ENCODE assay signal across 9 cellular contexts in the genomic region with DNA sequence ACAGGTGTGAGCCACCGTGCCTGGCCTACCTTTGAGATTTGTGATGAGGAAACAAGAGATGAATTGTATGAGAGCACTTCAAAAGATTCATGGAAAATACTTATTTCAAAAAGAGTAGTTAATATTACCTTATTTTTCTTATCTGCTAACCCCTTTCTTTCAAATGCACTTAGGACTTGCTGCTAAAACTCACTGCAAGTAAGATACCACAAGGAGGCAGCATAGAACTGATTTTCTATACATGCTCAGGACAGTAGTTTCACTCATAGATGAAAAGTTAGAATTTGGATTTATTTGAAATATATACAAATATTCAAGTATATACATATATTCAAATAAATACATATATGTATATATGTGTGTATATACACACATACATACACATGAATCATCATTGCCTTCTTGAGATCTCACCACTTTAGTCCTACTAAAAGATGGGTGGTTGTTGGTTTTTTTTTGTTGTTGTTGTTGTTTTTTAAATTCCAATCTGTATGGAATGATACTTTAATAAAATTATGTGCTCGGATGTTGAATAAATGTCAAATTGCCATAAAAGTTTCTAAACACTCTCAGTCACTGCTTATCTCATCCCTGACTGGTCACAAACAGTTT. TPM values are rescaled to one million over a fixed set of nuclear protein-coding genes. Genes with fewer than 3 reads are reported as not detected.
DNase-seq lines count a peak whose midpoint lies in the region; ATAC-seq, FAIRE-seq and TF ChIP-seq lines count a peak whose summit lies in the region.
"Had no signal": no experiment of that assay in that cellular context is flagged by ENCODE, and none has a peak within 500 bp of the region (broad histone marks: within the 10 kb centered on the region; RNA-seq: fewer than 3 reads in every experiment).

No MANE protein-coding gene starts in this region.

- H3K27me3 Mint-ChIP-seq in activated naive CD4-positive, alpha-beta T cell treated with anti-CD3 and anti-CD28 coated beads, Interleukin-2, amount 10 ng/mL, durations not matched to agents 7 days and 5 days, result no peaks in the 10 kb centered on the region
- H3K27me3 Mint-ChIP-seq in activated naive CD4-positive, alpha-beta T cell treated with anti-CD3 and anti-CD28 coated beads for 36 hours (ENCODE audit: low read depth), result no peaks in the 10 kb centered on the region

- intact Hi-C loops in activated naive CD4-positive, alpha-beta T cell treated with anti-CD3 and anti-CD28 coated beads for 36 hours (cut with micrococcal nuclease), result loop anchor here (1.0 to 10.0 kb wide), 4 partner anchors 17 to 913 kb away; a partner anchor contains a TSS
- intact Hi-C loops in uterus (cut with DNase I; ENCODE audit: low total_unique reads), result no loop called here

- no peak for FAIRE-seq in keratinocyte (lab: Jason Lieb, UNC)

- CTCF ChIA-PET in activated naive CD4-positive, alpha-beta T cell treated with anti-CD3 and anti-CD28 coated beads, Interleukin-2, amount 10 ng/mL, durations not matched to agents 7 days and 5 days (lab: Charles Lee), result interaction anchor here (1.3 kb wide), 1 partner anchor 16 kb away, joined by 4 read pairs; no protein-coding TSS in a partner anchor
- CTCF ChIA-PET in activated naive CD4-positive, alpha-beta T cell treated with anti-CD3 and anti-CD28 coated beads for 36 hours (lab: Charles Lee), result interaction anchor here (1.3 to 2.6 kb wide), 2 partner anchors 98 kb away, joined by 4 to 9 read pairs; no protein-coding TSS in a partner anchor

- H4K20me1 ChIP-seq in keratinocyte (ENCODE audit: control insufficient read depth, extremely low read depth, insufficient read depth, low read length), result no peaks in the 10 kb centered on the region

- TF ChIP-seq POLR2A in NB4 (IDR thresholded peaks at IDR 0.05; ENCODE audit: extremely low read depth, insufficient read length), result no peak
- TF ChIP-seq POLR2A in uterus (IDR thresholded peaks at IDR 0.05), result no peak

- H3K27me3 ChIP-seq in adipocyte (replicated peaks; ENCODE audit: control insufficient read depth, insufficient read depth, low read length) (no peaks in the 10 kb centered on the region), keratinocyte (ENCODE audit: control insufficient read depth, extremely low read depth, insufficient read depth, low read length) (no peaks in the 10 kb centered on the region), uterus (no peaks in the 10 kb centered on the region)

- TF ChIP-seq CTCF in NB4 (IDR thresholded peaks at IDR 0.05; ENCODE audit: low read depth, low read length) (peak; percentile 47), keratinocyte (optimal IDR thresholded peaks at IDR 0.05 in 1 of 3, IDR thresholded peaks at IDR 0.05 in 1 of 3, conservative IDR thresholded peaks at IDR 0.05 in 1 of 3; ENCODE audit: extremely low read depth in 1 of 3, insufficient read depth in 2 of 3, low read length in 3 of 3) (peak in 2 of 3 experiments; percentile 35 to 60), uterus (IDR thresholded peaks at IDR 0.05) (peak; percentile 40 to 48 (median 46))

- H3K27ac ChIP-seq in keratinocyte (ENCODE audit: control insufficient read depth, insufficient read depth, low read length) (no peak overlapping the region), uterus (no peak overlapping the region)
- H3K27ac ChIP-seq: epithelial cell of prostate had no signal

- peaks cover 47% of the 10 kb centered on the region for H3K36me3 Mint-ChIP-seq in activated naive CD4-positive, alpha-beta T cell treated with anti-CD3 and anti-CD28 coated beads, Interleukin-2, amount 10 ng/mL, durations not matched to agents 7 days and 5 days
- peaks cover 11% of the 10 kb centered on the region for H3K36me3 Mint-ChIP-seq in activated naive CD4-positive, alpha-beta T cell treated with anti-CD3 and anti-CD28 coated beads for 36 hours (ENCODE audit: low read depth)

- no peak overlapping the region for H3K27ac Mint-ChIP-seq in activated naive CD4-positive, alpha-beta T cell treated with anti-CD3 and anti-CD28 coated beads, Interleukin-2, amount 10 ng/mL, durations not matched to agents 7 days and 5 days
- H3K27ac Mint-ChIP-seq in activated naive CD4-positive, alpha-beta T cell treated with anti-CD3 and anti-CD28 coated beads for 36 hours, result no peak overlapping the region

- peak overlapping the region; percentile 45 for H3K4me3 Mint-ChIP-seq in activated naive CD4-positive, alpha-beta T cell treated with anti-CD3 and anti-CD28 coated beads, Interleukin-2, amount 10 ng/mL, durations not matched to agents 7 days and 5 days
- no peak overlapping the region for H3K4me3 Mint-ChIP-seq in activated naive CD4-positive, alpha-beta T cell treated with anti-CD3 and anti-CD28 coated beads for 36 hours

- no peaks in the 10 kb centered on the region for H3K9me1 ChIP-seq in keratinocyte (ENCODE audit: control insufficient read depth, extremely low read depth, insufficient read depth, low read length)

- no peaks in the 10 kb centered on the region for H3K9me3 Mint-ChIP-seq in activated naive CD4-positive, alpha-beta T cell treated with anti-CD3 and anti-CD28 coated beads, Interleukin-2, amount 10 ng/mL, durations not matched to agents 7 days and 5 days
- H3K9me3 Mint-ChIP-seq in activated naive CD4-positive, alpha-beta T cell treated with anti-CD3 and anti-CD28 coated beads for 36 hours, result no peaks in the 10 kb centered on the region

- no peak overlapping the region for H3K9ac ChIP-seq in adipocyte (ENCODE audit: low read length)
- no peak overlapping the region for H3K9ac ChIP-seq in keratinocyte (ENCODE audit: control insufficient read depth, extremely low read depth, insufficient read depth, low read length)

- H3K4me1 ChIP-seq in adipocyte (ENCODE audit: control insufficient read depth, insufficient read depth, low read length) (peaks cover 10% of the 10 kb centered on the region), keratinocyte (ENCODE audit: control insufficient read depth, extremely low read depth, insufficient read depth, low read length) (peaks cover 9% of the 10 kb centered on the region), uterus (no peaks in the 10 kb centered on the region)

- no peak overlapping the region for H3K4me2 ChIP-seq in keratinocyte (ENCODE audit: control insufficient read depth, extremely low read depth, insufficient read depth, low read depth, low read length)

- peaks cover 44% of the 10 kb centered on the region for H3K4me1 Mint-ChIP-seq in activated naive CD4-positive, alpha-beta T cell treated with anti-CD3 and anti-CD28 coated beads, Interleukin-2, amount 10 ng/mL, durations not matched to agents 7 days and 5 days
- peaks cover 13% of the 10 kb centered on the region for H3K4me1 Mint-ChIP-seq in activated naive CD4-positive, alpha-beta T cell treated with anti-CD3 and anti-CD28 coated beads for 36 hours (ENCODE audit: low read depth)

- dilution Hi-C loops in keratinocyte (cut with MboI; ENCODE audit: extremely low pct_ligation_motif_present, low sequenced_read_pairs), result no loop called here

- peaks cover 37% of the 10 kb centered on the region for H3K36me3 ChIP-seq in adipocyte (ENCODE audit: control insufficient read depth, insufficient read depth, low read length, severe bottlenecking)
- H3K36me3 ChIP-seq in keratinocyte (ENCODE audit: control insufficient read depth in 2 of 2, extremely low read depth in 1 of 2, insufficient read depth in 2 of 2, low read length in 2 of 2), result peaks cover 12 to 14% of the 10 kb centered on the region in 2 experiments
- H3K36me3 ChIP-seq in uterus, result no peaks in the 10 kb centered on the region

- H3K4me3 ChIP-seq in NB4 (ENCODE audit: low read depth, low read length), result no peak overlapping the region
- no peak overlapping the region for H3K4me3 ChIP-seq in adipocyte (ENCODE audit: low read length)
- H3K4me3 ChIP-seq in keratinocyte (ENCODE audit: control insufficient read depth in 2 of 3, extremely low read depth in 1 of 3, insufficient read depth in 2 of 3, low read depth in 1 of 3, low read length in 3 of 3), result no peak overlapping the region
- no peak overlapping the region for H3K4me3 ChIP-seq in uterus

- no peak for DNase-seq in activated naive CD4-positive, alpha-beta T cell treated with anti-CD3 and anti-CD28 coated beads, Interleukin-2, amount 10 ng/mL, durations not matched to agents 7 days and 5 days
- DNase-seq in activated naive CD4-positive, alpha-beta T cell treated with anti-CD3 and anti-CD28 coated beads for 36 hours, result no peak
- DNase-seq in NB4 (ENCODE audit: low read depth) (peak; percentile 67), adipocyte (ENCODE audit: low read depth) (peak; percentile 81), keratinocyte (ENCODE audit: low read depth, low spot score) (peak; percentile 41), uterus (no peak), HK-2 (ENCODE audit: unreplicated experiment) (no peak)

- H3K9me3 ChIP-seq in adipocyte (ENCODE audit: control insufficient read depth, low read length) (no peaks in the 10 kb centered on the region), keratinocyte (ENCODE audit: control insufficient read depth, low read depth, low read length) (no peaks in the 10 kb centered on the region), uterus (no peaks in the 10 kb centered on the region)

- H3K79me2 ChIP-seq in keratinocyte (ENCODE audit: control insufficient read depth, insufficient read depth, low read length), result peaks cover 2% of the 10 kb centered on the region

- H2AFZ ChIP-seq in keratinocyte (ENCODE audit: control insufficient read depth, low read length), result no peak overlapping the region

- no peak for ATAC-seq in HG03196 (IDR thresholded peaks at IDR 0.05; ENCODE audit: unreplicated experiment)

RNA-seq across cellular contexts. Expression of a gene that starts 2.4 kb away (rescaled TPM):
- total RNA-seq in activated naive CD4-positive, alpha-beta T cell treated with anti-CD3 and anti-CD28 coated beads for 36 hours, result 10 to 100 TPM; 54.6 to 62.1 TPM
- 42.8 to 53.5 TPM (median 46.1 TPM) in 3 replicates for polyA plus RNA-seq in keratinocyte
- polyA plus RNA-seq in keratinocyte (2011; ENCODE audit: low read depth), result 39.2 TPM
- 44.1 and 78.0 TPM in 2 replicates for polyA plus RNA-seq in keratinocyte (2011; cell fraction: cytosol; rRNA removed)
- polyA plus RNA-seq in keratinocyte (2011; cell fraction: nucleus; rRNA removed), result 49.2 and 57.5 TPM in 2 replicates
- polyA plus RNA-seq in keratinocyte (2012; ENCODE audit: low replicate concordance), result 31.1 and 47.2 TPM in 2 replicates
- polyA minus RNA-seq in keratinocyte, result 9.8 to 25.8 TPM (median 15.9 TPM) in 3 replicates
- polyA minus RNA-seq in keratinocyte (2011; cell fraction: cytosol; rRNA and poly(A)+ RNA removed), result 18.0 TPM
- 9.8 and 19.2 TPM in 2 replicates for polyA minus RNA-seq in keratinocyte (2011; cell fraction: nucleus; rRNA and poly(A)+ RNA removed)
- 10 to 100 TPM; 27.9 to 45.6 (median 44.0) TPM for total RNA-seq in uterus

RNA-seq across cellular contexts. Expression of a gene that starts 33.2 kb away (rescaled TPM):
- total RNA-seq in activated naive CD4-positive, alpha-beta T cell treated with anti-CD3 and anti-CD28 coated beads for 36 hours, result not detected
- not detected in 3 replicates for polyA plus RNA-seq in keratinocyte
- polyA plus RNA-seq in keratinocyte (2011; ENCODE audit: low read depth), result not detected
- polyA plus RNA-seq in keratinocyte (2011; cell fraction: cytosol; rRNA removed), result not detected in 2 replicates
- polyA plus RNA-seq in keratinocyte (2011; cell fraction: nucleus; rRNA removed), result not detected in 2 replicates
- not detected in 2 replicates for polyA plus RNA-seq in keratinocyte (2012; ENCODE audit: low replicate concordance)
- not detected in 3 replicates for polyA minus RNA-seq in keratinocyte
- polyA minus RNA-seq in keratinocyte (2011; cell fraction: cytosol; rRNA and poly(A)+ RNA removed), result not detected
- not detected in 2 replicates for polyA minus RNA-seq in keratinocyte (2011; cell fraction: nucleus; rRNA and poly(A)+ RNA removed)
- total RNA-seq in uterus, result 1 to 10 TPM in 1 of 4 donors, not detected in 3; 2.6 TPM

RNA-seq across cellular contexts. Expression of a gene that starts 54.3 kb away (rescaled TPM):
- total RNA-seq in activated naive CD4-positive, alpha-beta T cell treated with anti-CD3 and anti-CD28 coated beads for 36 hours, result 1 to 10 TPM; 5.8 to 6.6 TPM
- polyA plus RNA-seq in keratinocyte, result 4.5 to 5.5 TPM (median 4.6 TPM) in 3 replicates
- 6.7 TPM for polyA plus RNA-seq in keratinocyte (2011; ENCODE audit: low read depth)
- 3.0 and 5.0 TPM in 2 replicates for polyA plus RNA-seq in keratinocyte (2011; cell fraction: cytosol; rRNA removed)
- polyA plus RNA-seq in keratinocyte (2011; cell fraction: nucleus; rRNA removed), result 8.3 and 10.2 TPM in 2 replicates
- polyA plus RNA-seq in keratinocyte (2012; ENCODE audit: low replicate concordance), result 3.7 and 8.4 TPM in 2 replicates
- polyA minus RNA-seq in keratinocyte, result 2.6 to 6.1 TPM (median 2.7 TPM) in 3 replicates
- polyA minus RNA-seq in keratinocyte (2011; cell fraction: cytosol; rRNA and poly(A)+ RNA removed), result 3.8 TPM
- polyA minus RNA-seq in keratinocyte (2011; cell fraction: nucleus; rRNA and poly(A)+ RNA removed), result 2.6 and 8.6 TPM in 2 replicates
- total RNA-seq in uterus, result 10 to 100 TPM; 18.8 to 56.6 (median 22.5) TPM

Comparison
In these comparisons a context has a peak if more than half of its experiments do, and no peak if none do; other contexts are left out.
1. DNase-seq: peak in NB4 (single experiment), adipocyte (single experiment) and keratinocyte (single experiment); none in activated naive CD4-positive, alpha-beta T cell treated with anti-CD3 and anti-CD28 coated beads, Interleukin-2, amount 10 ng/mL, durations not matched to agents 7 days and 5 days (single experiment), activated naive CD4-positive, alpha-beta T cell treated with anti-CD3 and anti-CD28 coated beads for 36 hours (single experiment), uterus (0 of 2) and HK-2 (single experiment).
2. Peak in every context shown above with its lines, with median percentiles within 50 percentile points of each other: CTCF ChIP-seq.